ENCODE assay signal across 9 cellular contexts in the genomic region with DNA sequence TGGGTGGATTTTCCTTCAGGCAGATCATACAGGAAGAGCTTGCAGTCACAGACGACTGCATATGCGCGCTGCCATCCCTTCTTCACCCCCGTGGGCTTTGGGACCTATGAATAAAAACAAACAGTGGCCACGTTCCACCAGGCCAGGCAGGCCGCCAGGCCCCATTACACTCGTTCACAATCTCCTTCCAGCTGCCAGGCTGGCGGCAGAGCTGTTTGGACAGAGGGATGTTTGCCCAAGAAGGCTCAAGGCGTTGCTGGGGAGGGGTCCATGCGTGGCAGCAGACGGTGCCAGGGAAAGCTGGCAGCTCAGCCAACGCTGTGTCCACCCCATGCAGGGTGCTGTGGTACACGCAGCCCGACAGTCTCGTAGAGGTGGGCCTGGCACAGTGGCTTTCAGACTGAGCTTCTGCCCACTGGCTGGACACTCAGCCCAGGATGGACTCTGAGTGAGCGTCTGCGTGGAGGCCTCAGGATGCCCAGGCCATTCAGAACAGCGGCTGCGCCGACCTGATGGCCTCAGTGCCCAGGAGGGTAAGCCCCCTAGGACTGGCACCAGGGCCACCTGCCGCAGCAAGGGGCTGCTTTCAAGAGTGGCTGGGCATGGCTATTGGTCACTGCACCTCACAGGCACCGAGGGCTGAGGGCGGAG. TPM values are rescaled to one million over a fixed set of nuclear protein-coding genes. Genes with fewer than 3 reads are reported as not detected.
A peak's percentile ranks its signal among the peaks of the same experiment; 100 is the strongest.
DNase-seq lines count a peak whose midpoint lies in the region; ATAC-seq and TF ChIP-seq lines count a peak whose summit lies in the region.
"Had no signal": no experiment of that assay in that cellular context is flagged by ENCODE, and none has a peak within 500 bp of the region (broad histone marks: within the 10 kb centered on the region; RNA-seq: fewer than 3 reads in every experiment).

No MANE protein-coding gene starts in this region.

- H3K27me3 ChIP-seq in rectal smooth muscle tissue (ENCODE audit: control insufficient read depth, insufficient read depth, low read length) = no peaks in the 10 kb centered on the region
- H3K27me3 ChIP-seq in brain microvascular endothelial cell (replicated peaks) = no peaks in the 10 kb centered on the region

- DNase-seq in DMS79 (lab: John Stamatoyannopoulos, UW) = peak; percentile 28
- DNase-seq in NCI-H69 (lab: John Stamatoyannopoulos, UW) = peak; percentile 60
- peak; percentile 25 for DNase-seq in fibroblast of the aortic adventitia (ENCODE audit: low read depth)
- no peak for DNase-seq in HK-2 (ENCODE audit: unreplicated experiment)
- DNase-seq in brain microvascular endothelial cell = no peak
- DNase-seq: cerebellar nuclear complex had no signal

- no peak for TF ChIP-seq CTCF in fibroblast of the aortic adventitia (IDR thresholded peaks at IDR 0.05; ENCODE audit: insufficient read depth, low read length)
- TF ChIP-seq CTCF in brain microvascular endothelial cell (IDR thresholded peaks at IDR 0.05; ENCODE audit: low read depth, low read length, missing control alignments) = no peak

- H3K9ac ChIP-seq in rectal smooth muscle tissue (ENCODE audit: low read length) = no peak overlapping the region

- H3K36me3 ChIP-seq in rectal smooth muscle tissue (ENCODE audit: control insufficient read depth, insufficient read depth, low read length) (peaks cover 57% of the 10 kb centered on the region), brain microvascular endothelial cell (replicated peaks) (peaks cover 84% of the 10 kb centered on the region)

- H3K27ac ChIP-seq in rectal smooth muscle tissue (ENCODE audit: low read depth, low read length) = peak overlapping the region; percentile 59
- no peak overlapping the region for H3K27ac ChIP-seq in brain microvascular endothelial cell

- ATAC-seq in GM21528 (IDR thresholded peaks at IDR 0.05; ENCODE audit: low FRiP score, unreplicated experiment) (no peak), GM18868 (IDR thresholded peaks at IDR 0.05; ENCODE audit: unreplicated experiment) (no peak)

- in situ Hi-C loops in brain microvascular endothelial cell (cut with HindIII; ENCODE audit: low pct_ligation_motif_present, low sequenced_read_pairs) = no loop called here

- H3K4me3 ChIP-seq in fibroblast of the aortic adventitia (ENCODE audit: low read depth, low read length) (no peak overlapping the region), rectal smooth muscle tissue (ENCODE audit: low read length) (no peak overlapping the region), brain microvascular endothelial cell (ENCODE audit: low read depth, low read length) (no peak overlapping the region)

- peaks cover 10% of the 10 kb centered on the region for H3K4me1 ChIP-seq in rectal smooth muscle tissue (ENCODE audit: control insufficient read depth, insufficient read depth, low read length)

RNA-seq across cellular contexts. Expression of a gene that starts 27.5 kb away (rescaled TPM):
- not detected in 2 replicates for total RNA-seq in fibroblast of the aortic adventitia (ENCODE audit: low replicate concordance)

Comparison
In these comparisons a context has a peak if more than half of its experiments do, and no peak if none do; other contexts are left out.
1. DNase-seq: peak in DMS79 (single experiment), NCI-H69 (single experiment) and fibroblast of the aortic adventitia (single experiment); none in HK-2 (single experiment) and brain microvascular endothelial cell (single experiment).